ENCODE assay signal across 10 cellular contexts in genomic region chr4:101948951-101949350, GRCh38.
DNase-seq lines count a peak whose midpoint lies in the region; ATAC-seq and TF ChIP-seq lines count a peak whose summit lies in the region.
"Had no signal": no experiment of that assay in that cellular context is flagged by ENCODE, and none has a peak within 500 bp of the region (broad histone marks: within the 10 kb centered on the region; RNA-seq: fewer than 3 reads in every experiment).

No MANE protein-coding gene starts in this region.

- no peak overlapping the region for H4K5ac ChIP-seq in mesendoderm (ENCODE audit: low read length)

- CTCF ChIA-PET in activated B cell treated with CpG ODN at 0.5 μM for 24 hours (lab: Charles Lee) (no interaction called here), GM10248 (lab: Yijun Ruan, JAX) (interaction anchor here (1.0 to 1.4 kb wide), 3 partner anchors 11 to 90 kb away, joined by 3 to 4 read pairs (median 3); no protein-coding TSS in a partner anchor)
- CTCF ChIA-PET in CD4-positive, alpha-beta memory T cell (lab: Charles Lee; ENCODE audit: partially characterized antibody), result no interaction called here

- no peak overlapping the region for H3K4me3 Mint-ChIP-seq in activated B cell treated with CpG ODN at 0.5 μM for 24 hours
- H3K4me3 Mint-ChIP-seq in CD4-positive, alpha-beta memory T cell, result no peak overlapping the region

- H3K79me1 ChIP-seq in mesendoderm (ENCODE audit: low read length), result no peaks in the 10 kb centered on the region

- no peak overlapping the region for H3K27ac ChIP-seq in mesendoderm (ENCODE audit: low read depth, low read length)
- H3K27ac ChIP-seq in CD4-positive, alpha-beta memory T cell (ENCODE audit: low read depth, low read length), result no peak overlapping the region
- no peak overlapping the region for H3K27ac ChIP-seq in prostate gland
- H3K27ac ChIP-seq: A549 had no signal

- H3K4me1 ChIP-seq in mesendoderm (ENCODE audit: control insufficient read depth, low read depth, low read length) (peaks cover 2% of the 10 kb centered on the region), prostate gland (replicated peaks) (no peaks in the 10 kb centered on the region)
- no peaks in the 10 kb centered on the region for H3K4me1 ChIP-seq in CD4-positive, alpha-beta memory T cell (ENCODE audit: insufficient read depth, low read length)

- H3K27ac Mint-ChIP-seq in activated B cell treated with CpG ODN at 0.5 μM for 24 hours, result peak overlapping the region; percentile 79
- no peak overlapping the region for H3K27ac Mint-ChIP-seq in CD4-positive, alpha-beta memory T cell

- no peak overlapping the region for H2AK5ac ChIP-seq in mesendoderm (ENCODE audit: low read length)

- H3K56ac ChIP-seq in mesendoderm (ENCODE audit: low read length), result no peak overlapping the region

- no peak overlapping the region for H3K4me2 ChIP-seq in mesendoderm (ENCODE audit: low read length)
- H3K4me2 ChIP-seq: A549 had no signal

- H2BK5ac ChIP-seq in mesendoderm (ENCODE audit: low read length), result no peak overlapping the region

- no peaks in the 10 kb centered on the region for H3K9me3 ChIP-seq in CD4-positive, alpha-beta memory T cell (ENCODE audit: control insufficient read depth in 1 of 2, low read length in 2 of 2)
- H3K9me3 ChIP-seq in prostate gland, result no peaks in the 10 kb centered on the region
- H3K9me3 ChIP-seq: A549 had no signal

- POLR2A ChIA-PET in activated B cell treated with CpG ODN at 0.5 μM for 24 hours (lab: Charles Lee), result no interaction called here
- POLR2A ChIA-PET in CD4-positive, alpha-beta memory T cell (lab: Charles Lee; ENCODE audit: partially characterized antibody), result no interaction called here
- POLR2A ChIA-PET in GM10248 (lab: Yijun Ruan, JAX), result no interaction called here

- H3K36me3 ChIP-seq in mesendoderm (ENCODE audit: control insufficient read depth, insufficient read depth, low read length), result no peaks in the 10 kb centered on the region
- no peaks in the 10 kb centered on the region for H3K36me3 ChIP-seq in CD4-positive, alpha-beta memory T cell (ENCODE audit: insufficient read depth, low read length)
- H3K36me3 ChIP-seq in prostate gland, result no peaks in the 10 kb centered on the region

- WGBS in mesendoderm (ENCODE audit: extremely low coverage, insufficient coverage, low lambda C conversion rate), result no CpG with 5 or more reads among the region's 2 CpGs
- WGBS in prostate gland, result 93% methylated on average over 2 of the region's 2 CpGs

- H3K79me2 ChIP-seq in mesendoderm (ENCODE audit: control insufficient read depth, insufficient read depth, low read length), result no peaks in the 10 kb centered on the region

- DNase-seq in ELR (ENCODE audit: low read depth), result peak; percentile 53
- DNase-seq in activated B cell treated with CpG ODN at 0.5 μM for 24 hours, result no peak
- no peak for DNase-seq in mesendoderm
- no peak for DNase-seq in CD4-positive, alpha-beta memory T cell
- DNase-seq in GM10248 (ENCODE audit: extremely low spot score), result no peak
- DNase-seq in prostate gland (ENCODE audit: low spot score), result no peak
- DNase-seq in stimulated activated CD4-positive, alpha-beta T cell treated with anti-CD3 and anti-CD28 coated beads, Interleukin-4, amount 100 ng/mL, for 24 hours, result no peak
- DNase-seq: DMS53, KBM-7 had no signal

- H3K9ac ChIP-seq in mesendoderm (ENCODE audit: low read length), result no peak overlapping the region

- intact Hi-C loops in activated B cell treated with CpG ODN at 0.5 μM for 24 hours (cut with micrococcal nuclease), result no loop called here
- intact Hi-C loops in CD4-positive, alpha-beta memory T cell (cut with micrococcal nuclease), result no loop called here
- intact Hi-C loops in prostate gland (cut with DNase I), result no loop called here

- no peak for TF ChIP-seq CTCF in activated B cell treated with CpG ODN at 0.5 μM for 24 hours (IDR thresholded peaks at IDR 0.05)
- TF ChIP-seq CTCF in GM10248 (IDR thresholded peaks at IDR 0.05; ENCODE audit: control extremely low read depth, extremely low read depth, low read depth, missing control alignments), result no peak
- TF ChIP-seq CTCF in prostate gland (IDR thresholded peaks at IDR 0.05), result no peak

- no peak for ATAC-seq in activated B cell treated with CpG ODN at 0.5 μM for 24 hours (ENCODE audit: low read depth)
- ATAC-seq: A549 had no signal

- no peak overlapping the region for H3K23ac ChIP-seq in mesendoderm (ENCODE audit: low read length)

- no peak overlapping the region for H3K18ac ChIP-seq in mesendoderm (ENCODE audit: low read length)

- peak overlapping the region; percentile 31 for H3K4ac ChIP-seq in mesendoderm (ENCODE audit: low read depth, low read length)

- no peak overlapping the region for H4K8ac ChIP-seq in mesendoderm (ENCODE audit: low read depth, low read length)

- H2BK120ac ChIP-seq in mesendoderm (ENCODE audit: low read depth, low read length), result no peak overlapping the region

- no peaks in the 10 kb centered on the region for H3K9me3 Mint-ChIP-seq in activated B cell treated with CpG ODN at 0.5 μM for 24 hours
- no peaks in the 10 kb centered on the region for H3K9me3 Mint-ChIP-seq in CD4-positive, alpha-beta memory T cell

- H3K27me3 Mint-ChIP-seq in activated B cell treated with CpG ODN at 0.5 μM for 24 hours, result no peaks in the 10 kb centered on the region
- H3K27me3 Mint-ChIP-seq in CD4-positive, alpha-beta memory T cell, result peaks cover 1 to 4% of the 10 kb centered on the region in 2 donors

- H3K4me3 ChIP-seq in mesendoderm (ENCODE audit: low read length), result no peak overlapping the region
- H3K4me3 ChIP-seq in CD4-positive, alpha-beta memory T cell (ENCODE audit: low read length in 2 of 2), result no peak overlapping the region
- H3K4me3 ChIP-seq in prostate gland, result no peak overlapping the region
- H3K4me3 ChIP-seq: A549 had no signal

- no peaks in the 10 kb centered on the region for H3K27me3 ChIP-seq in mesendoderm (ENCODE audit: insufficient read depth, low read length, poor library complexity)
- no peaks in the 10 kb centered on the region for H3K27me3 ChIP-seq in CD4-positive, alpha-beta memory T cell (ENCODE audit: insufficient read depth, low read length)
- H3K27me3 ChIP-seq in prostate gland (replicated peaks; ENCODE audit: insufficient read depth), result no peaks in the 10 kb centered on the region

- H2BK15ac ChIP-seq in mesendoderm (replicated peaks; ENCODE audit: low read depth), result no peak overlapping the region

- TF ChIP-seq POLR2A in prostate gland (IDR thresholded peaks at IDR 0.05), result no peak

- peaks cover 76% of the 10 kb centered on the region for H3K36me3 Mint-ChIP-seq in activated B cell treated with CpG ODN at 0.5 μM for 24 hours (ENCODE audit: low read depth)
- no peaks in the 10 kb centered on the region for H3K36me3 Mint-ChIP-seq in CD4-positive, alpha-beta memory T cell

- peaks cover 53% of the 10 kb centered on the region for H3K4me1 Mint-ChIP-seq in activated B cell treated with CpG ODN at 0.5 μM for 24 hours
- no peaks in the 10 kb centered on the region for H3K4me1 Mint-ChIP-seq in CD4-positive, alpha-beta memory T cell
